Comparison of ENCODE assay signal across 16 cellular contexts in the genomic region with DNA sequence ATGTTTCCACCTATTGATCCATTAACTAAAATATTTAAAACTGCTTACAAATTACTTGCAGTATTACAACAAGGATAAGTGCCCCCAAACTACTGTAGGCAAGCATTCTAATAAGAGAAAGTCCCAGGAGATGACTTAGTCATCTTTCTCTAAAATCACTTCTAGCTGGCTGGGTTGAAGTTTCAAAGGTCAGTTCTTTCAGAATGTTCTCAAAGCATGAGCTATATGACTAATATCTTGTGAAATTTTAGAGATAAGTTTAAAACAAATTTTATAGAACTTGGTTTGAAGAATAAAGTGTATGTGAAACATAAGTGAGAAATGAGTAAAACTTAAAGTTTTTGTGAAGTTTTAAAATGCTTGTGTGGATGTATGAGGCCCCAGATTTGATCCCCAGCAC. TPM values are rescaled to one million over a fixed set of nuclear protein-coding genes. Genes with fewer than 3 reads are reported as not detected.
DNase-seq lines count a peak whose midpoint lies in the region; ATAC-seq and TF ChIP-seq lines count a peak whose summit lies in the region.
"Had no signal": no experiment of that assay in that cellular context is flagged by ENCODE, and none has a peak within 500 bp of the region (broad histone marks: within the 10 kb centered on the region; RNA-seq: fewer than 3 reads in every experiment).

No MANE protein-coding gene starts in this region.

- H3K27ac ChIP-seq in coronary artery, result peak overlapping the region in 1 of 2 donors; percentile 59
- H3K27ac ChIP-seq: body of pancreas, transverse colon, WERI-Rb-1 had no signal

- peaks cover 0 to 12% of the 10 kb centered on the region in 2 donors for H3K9me3 Mint-ChIP-seq in activated naive CD4-positive, alpha-beta T cell treated with anti-CD3 and anti-CD28 coated beads, Interleukin-2, amount 50 U/mL, for 72 hours
- no peaks in the 10 kb centered on the region for H3K9me3 Mint-ChIP-seq in activated naive CD4-positive, alpha-beta T cell treated with anti-CD3 and anti-CD28 coated beads, Interleukin-2, amount 10 ng/mL, durations not matched to agents 7 days and 5 days

- H3K4me3 Mint-ChIP-seq in activated naive CD4-positive, alpha-beta T cell treated with anti-CD3 and anti-CD28 coated beads, Interleukin-2, amount 10 ng/mL, durations not matched to agents 7 days and 5 days, result no peak overlapping the region

- no peak for DNase-seq in activated naive CD4-positive, alpha-beta T cell treated with anti-CD3 and anti-CD28 coated beads, Interleukin-2, amount 50 U/mL, for 72 hours (ENCODE audit: low spot score in 2 of 2)
- no peak for DNase-seq in activated naive CD4-positive, alpha-beta T cell treated with anti-CD3 and anti-CD28 coated beads, Interleukin-2, amount 10 ng/mL, durations not matched to agents 7 days and 5 days
- DNase-seq in M059J (ENCODE audit: low read depth) (peak; percentile 59), fibroblast of the conjunctiva (ENCODE audit: low read depth) (peak; percentile 58), NCI-H2029 treated with DMSO at 0.1 percent for 48 hours (lab: John Stamatoyannopoulos, UW) (no peak), coronary artery (ENCODE audit: low spot score) (no peak), GM10248 (ENCODE audit: extremely low spot score) (no peak)
- DNase-seq in stimulated activated naive CD4-positive, alpha-beta T cell treated with Interleukin-2 at 50 U/mL for 16 hours (lab: John Stamatoyannopoulos, UW), result no peak
- DNase-seq: activated T-cell treated with anti-CD3 and anti-CD28 coated beads, Interleukin-2, amount 50 U/mL, for 1 hour; body of pancreas; NCI-H187; transverse colon; WERI-Rb-1 had no signal

- H3K4me1 Mint-ChIP-seq in activated naive CD4-positive, alpha-beta T cell treated with anti-CD3 and anti-CD28 coated beads, Interleukin-2, amount 10 ng/mL, durations not matched to agents 7 days and 5 days, result no peaks in the 10 kb centered on the region

- POLR2A ChIA-PET in GM10248 (lab: Yijun Ruan, JAX), result no interaction called here

- peaks cover 4% of the 10 kb centered on the region for H3K27me3 Mint-ChIP-seq in activated naive CD4-positive, alpha-beta T cell treated with anti-CD3 and anti-CD28 coated beads, Interleukin-2, amount 10 ng/mL, durations not matched to agents 7 days and 5 days

- H3K27ac Mint-ChIP-seq in activated naive CD4-positive, alpha-beta T cell treated with anti-CD3 and anti-CD28 coated beads, Interleukin-2, amount 50 U/mL, for 72 hours, result peak overlapping the region in 1 of 2 donors; percentile 47
- no peak overlapping the region for H3K27ac Mint-ChIP-seq in activated naive CD4-positive, alpha-beta T cell treated with anti-CD3 and anti-CD28 coated beads, Interleukin-2, amount 10 ng/mL, durations not matched to agents 7 days and 5 days

- ATAC-seq in activated naive CD4-positive, alpha-beta T cell treated with anti-CD3 and anti-CD28 coated beads, Interleukin-2, amount 50 U/mL, for 72 hours, result peak; percentile 78 to 79
- ATAC-seq: body of pancreas, sciatic nerve had no signal

- CTCF ChIA-PET in activated naive CD4-positive, alpha-beta T cell treated with anti-CD3 and anti-CD28 coated beads, Interleukin-2, amount 10 ng/mL, durations not matched to agents 7 days and 5 days (lab: Charles Lee), result interaction anchor here (0.9 kb wide), 1 partner anchor 184 kb away, joined by 3 read pairs; no protein-coding TSS in a partner anchor
- CTCF ChIA-PET in GM10248 (lab: Yijun Ruan, JAX), result interaction anchor here (0.9 to 1.9 kb wide), 6 partner anchors 8 to 35 kb away, joined by 3 to 7 read pairs (median 4); no protein-coding TSS in a partner anchor

- H3K4me3 ChIP-seq in coronary artery, result no peak overlapping the region
- H3K4me3 ChIP-seq: body of pancreas, lung, transverse colon had no signal

- no peaks in the 10 kb centered on the region for H3K36me3 Mint-ChIP-seq in activated naive CD4-positive, alpha-beta T cell treated with anti-CD3 and anti-CD28 coated beads, Interleukin-2, amount 50 U/mL, for 72 hours
- no peaks in the 10 kb centered on the region for H3K36me3 Mint-ChIP-seq in activated naive CD4-positive, alpha-beta T cell treated with anti-CD3 and anti-CD28 coated beads, Interleukin-2, amount 10 ng/mL, durations not matched to agents 7 days and 5 days

- TF ChIP-seq CTCF in coronary artery (IDR thresholded peaks at IDR 0.05), result no peak
- no peak for TF ChIP-seq CTCF in GM10248 (IDR thresholded peaks at IDR 0.05; ENCODE audit: control extremely low read depth, extremely low read depth, low read depth, missing control alignments)

RNA-seq across cellular contexts. Expression of gene OR6J1, which starts 24.3 kb away (rescaled TPM):
- total RNA-seq in activated naive CD4-positive, alpha-beta T cell treated with anti-CD3 and anti-CD28 coated beads, Interleukin-2, amount 50 U/mL, for 72 hours, result not detected
- total RNA-seq in M059J (2014; rRNA removed; shearing (Covaris generic)), result not detected in 2 replicates
- total RNA-seq: body of pancreas, sciatic nerve, SK-MEL-5, transverse colon had no signal

Comparison
In these comparisons a context has a peak if more than half of its experiments do, and no peak if none do; other contexts are left out.
1. DNase-seq: peak in M059J (single experiment) and fibroblast of the conjunctiva (single experiment); none in activated naive CD4-positive, alpha-beta T cell treated with anti-CD3 and anti-CD28 coated beads, Interleukin-2, amount 50 U/mL, for 72 hours (0 of 2), activated naive CD4-positive, alpha-beta T cell treated with anti-CD3 and anti-CD28 coated beads, Interleukin-2, amount 10 ng/mL, durations not matched to agents 7 days and 5 days (single experiment), NCI-H2029 treated with DMSO at 0.1 percent for 48 hours (single experiment), coronary artery (single experiment), GM10248 (single experiment) and stimulated activated naive CD4-positive, alpha-beta T cell treated with Interleukin-2 at 50 U/mL for 16 hours (single experiment).